Comparison of ENCODE assay signal across 8 cellular contexts in genomic region chr14:93073833-93074769, GRCh38. TPM values are rescaled to one million over a fixed set of nuclear protein-coding genes. Genes with fewer than 3 reads are reported as not detected.
DNase-seq lines count a peak whose midpoint lies in the region; ATAC-seq and TF ChIP-seq lines count a peak whose summit lies in the region.

No MANE protein-coding gene starts in this region.

- H3K27ac ChIP-seq in SJCRH30, result no peak overlapping the region

- H3K4me3 ChIP-seq in fibroblast of the aortic adventitia (ENCODE audit: low read depth, low read length), result no peak overlapping the region
- no peak overlapping the region for H3K4me3 ChIP-seq in SJCRH30

- H3K36me3 Mint-ChIP-seq in stimulated activated effector memory CD8-positive, alpha-beta T cell treated with anti-CD3 and anti-CD28 coated beads, Interleukin-12 subunit alpha, Interleukin-12 subunit beta, amount 100 ng/mL, for 72 hours, result peaks cover 8% of the 10 kb centered on the region

- H3K36me3 ChIP-seq in SJCRH30, result no peaks in the 10 kb centered on the region

- no peaks in the 10 kb centered on the region for H3K4me1 ChIP-seq in SJCRH30

- ATAC-seq in GM19395 (IDR thresholded peaks at IDR 0.05; ENCODE audit: unreplicated experiment) (peak; percentile 55), HG02938 (IDR thresholded peaks at IDR 0.05; ENCODE audit: unreplicated experiment) (no peak)
- no peak for ATAC-seq in stimulated activated effector memory CD8-positive, alpha-beta T cell treated with anti-CD3 and anti-CD28 coated beads, Interleukin-12 subunit alpha, Interleukin-12 subunit beta, amount 100 ng/mL, for 72 hours

- no peaks in the 10 kb centered on the region for H3K27me3 ChIP-seq in SJCRH30

- H3K4me3 Mint-ChIP-seq in stimulated activated effector memory CD8-positive, alpha-beta T cell treated with anti-CD3 and anti-CD28 coated beads, Interleukin-12 subunit alpha, Interleukin-12 subunit beta, amount 100 ng/mL, for 72 hours, result no peak overlapping the region

- peak overlapping the region; percentile 68 for H3K27ac Mint-ChIP-seq in stimulated activated effector memory CD8-positive, alpha-beta T cell treated with anti-CD3 and anti-CD28 coated beads, Interleukin-12 subunit alpha, Interleukin-12 subunit beta, amount 100 ng/mL, for 72 hours

- no peak for TF ChIP-seq CTCF in fibroblast of the aortic adventitia (IDR thresholded peaks at IDR 0.05; ENCODE audit: insufficient read depth, low read length)

- no peaks in the 10 kb centered on the region for H3K9me3 ChIP-seq in SJCRH30 (replicated peaks)

- H3K4me1 Mint-ChIP-seq in stimulated activated effector memory CD8-positive, alpha-beta T cell treated with anti-CD3 and anti-CD28 coated beads, Interleukin-12 subunit alpha, Interleukin-12 subunit beta, amount 100 ng/mL, for 72 hours, result peaks cover 59% of the 10 kb centered on the region

- in situ Hi-C loops in SK-MEL-5 (cut with HindIII; ENCODE audit: low pct_unique_long_range_greater_than_20kb, low sequenced_read_pairs), result no loop called here

- DNase-seq in SK-MEL-5 (ENCODE audit: low read depth, low spot score) (peak; percentile 70), fibroblast of the aortic adventitia (ENCODE audit: low read depth) (peak; percentile 34), NCI-H146 (lab: John Stamatoyannopoulos, UW) (no peak), DMS53 (lab: John Stamatoyannopoulos, UW) (no peak), SJCRH30 (no peak)
- DNase-seq in stimulated activated effector memory CD8-positive, alpha-beta T cell treated with anti-CD3 and anti-CD28 coated beads, Interleukin-12 subunit alpha, Interleukin-12 subunit beta, amount 100 ng/mL, for 72 hours (ENCODE audit: low spot score in 2 of 2), result no peak

- H3K9me3 Mint-ChIP-seq in stimulated activated effector memory CD8-positive, alpha-beta T cell treated with anti-CD3 and anti-CD28 coated beads, Interleukin-12 subunit alpha, Interleukin-12 subunit beta, amount 100 ng/mL, for 72 hours, result no peaks in the 10 kb centered on the region

RNA-seq across cellular contexts. Expression of gene ITPK1, which starts 41.6 kb away (rescaled TPM):
- 45.2 and 45.6 TPM in 2 replicates for total RNA-seq in SK-MEL-5 (2014; rRNA removed; shearing (Covaris generic))
- 72.6 and 73.8 TPM in 2 replicates for polyA plus RNA-seq in SK-MEL-5 (2015; cell fraction: cytosol; rRNA removed)
- 37.9 and 60.8 TPM in 2 replicates for polyA plus RNA-seq in SK-MEL-5 (2015; cell fraction: nucleus; rRNA removed)
- 3.7 and 20.1 TPM in 2 replicates for total RNA-seq in fibroblast of the aortic adventitia (ENCODE audit: low replicate concordance)
- 68.3 and 69.6 TPM in 2 replicates for total RNA-seq in SJCRH30 (2014; rRNA removed; shearing (Covaris generic))

Comparison
In these comparisons a context has a peak if more than half of its experiments do, and no peak if none do; other contexts are left out.
1. DNase-seq: peak in SK-MEL-5 (single experiment) and fibroblast of the aortic adventitia (single experiment); none in stimulated activated effector memory CD8-positive, alpha-beta T cell treated with anti-CD3 and anti-CD28 coated beads, Interleukin-12 subunit alpha, Interleukin-12 subunit beta, amount 100 ng/mL, for 72 hours (0 of 2), NCI-H146 (single experiment), DMS53 (single experiment) and SJCRH30 (0 of 2).